8 cellular contexts compared by ENCODE assay signal in the genomic region with DNA sequence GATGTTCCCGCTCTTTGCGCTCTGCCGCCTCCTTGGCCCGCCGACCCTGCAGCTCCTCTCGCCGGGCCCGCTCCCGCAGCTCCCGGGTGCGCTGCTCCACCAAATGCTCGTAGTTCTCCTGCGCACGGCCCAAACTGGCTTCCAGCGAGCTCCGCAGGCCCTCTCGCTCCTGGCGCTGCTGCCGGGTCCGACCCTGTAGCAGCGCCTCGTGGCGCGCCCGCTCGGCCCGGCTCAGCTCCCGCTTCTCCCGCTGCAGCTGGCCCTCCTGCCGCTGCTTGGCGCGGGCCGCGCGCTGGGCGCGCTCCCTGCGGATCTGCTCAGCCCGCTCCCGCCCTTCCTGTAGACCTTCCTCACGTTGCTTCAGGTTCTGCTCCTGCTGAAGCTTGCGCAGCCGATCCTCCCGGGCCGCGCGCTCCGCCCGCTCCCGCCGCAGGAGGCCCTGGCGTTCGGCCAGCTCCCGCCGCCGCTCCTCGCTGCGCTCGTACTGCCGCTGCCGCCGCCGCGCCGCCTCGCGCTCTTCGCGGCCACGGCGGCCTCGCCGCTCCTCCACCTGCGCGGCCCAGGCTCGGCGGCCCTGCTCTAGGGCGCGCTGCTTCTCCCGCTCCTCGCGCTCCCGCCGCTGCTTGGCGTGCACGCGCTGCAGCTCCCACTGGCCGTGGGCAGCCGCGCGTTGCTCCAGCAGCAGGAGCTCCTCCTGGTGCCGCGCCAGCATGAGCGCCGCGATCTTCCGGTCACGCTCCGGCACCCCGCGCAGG. TPM values are rescaled to one million over a fixed set of nuclear protein-coding genes. Genes with fewer than 3 reads are reported as not detected.
DNase-seq lines count a peak whose midpoint lies in the region; ATAC-seq and TF ChIP-seq lines count a peak whose summit lies in the region.

No MANE protein-coding gene starts in this region.

- H3K4me3 ChIP-seq in epithelial cell of esophagus (ENCODE audit: low read length) (peak overlapping the region; percentile 7), ovary (peak overlapping the region; percentile 33)

- H3K4me1 ChIP-seq in ovary (ENCODE audit: insufficient read depth): peaks cover 14% of the 10 kb centered on the region

- peaks cover 8% of the 10 kb centered on the region for H3K4me1 Mint-ChIP-seq in Calu3 (ENCODE audit: low read depth, unreplicated experiment)

- ATAC-seq in HG02642 (IDR thresholded peaks at IDR 0.05; ENCODE audit: poor library complexity, unreplicated experiment) (no peak), GM18909 (IDR thresholded peaks at IDR 0.05; ENCODE audit: poor library complexity, unreplicated experiment) (no peak), GM21786 (IDR thresholded peaks at IDR 0.05; ENCODE audit: unreplicated experiment) (no peak)

- TF ChIP-seq POLR2A in ovary (IDR thresholded peaks at IDR 0.05): no peak

- intact Hi-C loops in Calu3 (cut with micrococcal nuclease; ENCODE audit: unreplicated experiment) (loop anchor here (10.0 kb wide), 1 partner anchor 97 kb away; no protein-coding TSS in a partner anchor), ovary (cut with DNase I) (loop anchor here in 2 of 4 donors (5.0 to 10.0 kb wide), 2 partner anchors 327 to 330 kb away; no protein-coding TSS in a partner anchor)

- H3K9me3 ChIP-seq in ovary: no peaks in the 10 kb centered on the region

- no peak for TF ChIP-seq EP300 in ovary (IDR thresholded peaks at IDR 0.05)

- no TSS peak for BruUV-seq in Calu3 (replicated peaks; lab: Mats Ljungman, UMichigan)

- DNase-seq in Calu3 (peak; percentile 66), NCI-H226 (peak; percentile 10), epithelial cell of esophagus (ENCODE audit: low read depth) (peak; percentile 66), ovary (peak; percentile 30 to 63 (median 45)), NCI-H524 treated with DMSO at 0.1 percent for 48 hours (lab: John Stamatoyannopoulos, UW) (no peak)

- no peaks in the 10 kb centered on the region for H3K9me3 Mint-ChIP-seq in Calu3 (ENCODE audit: low read depth, unreplicated experiment)

- H3K27ac ChIP-seq in ovary: no peak overlapping the region

- no peak overlapping the region for H3K27ac Mint-ChIP-seq in Calu3 (ENCODE audit: unreplicated experiment)

- peaks cover 3% of the 10 kb centered on the region for H3K27me3 ChIP-seq in ovary

- H3K36me3 Mint-ChIP-seq in Calu3 (ENCODE audit: insufficient read depth, unreplicated experiment): peaks cover 22% of the 10 kb centered on the region

- CTCF ChIA-PET in Calu3 (lab: Charles Lee): interaction anchor here (1.0 to 1.6 kb wide), 2 partner anchors 16 to 37 kb away, joined by 3 to 4 read pairs; no protein-coding TSS in a partner anchor

- H3K4me3 Mint-ChIP-seq in Calu3 (ENCODE audit: low read depth, unreplicated experiment): peak overlapping the region; percentile 69

- TF ChIP-seq CTCF in Calu3 (IDR thresholded peaks at IDR 0.05; ENCODE audit: unreplicated experiment) (no peak), epithelial cell of esophagus (IDR thresholded peaks at IDR 0.05; ENCODE audit: insufficient read depth, low read depth, low read length, missing control alignments) (no peak), ovary (IDR thresholded peaks at IDR 0.05) (no peak)

- H3K36me3 ChIP-seq in ovary: no peaks in the 10 kb centered on the region

- WGBS in ovary, 3 donors: 1 to 3% (median 2%) methylated on average over 38 to 101 of the region's 101 CpGs

- peaks cover 88% of the 10 kb centered on the region for H3K27me3 Mint-ChIP-seq in Calu3 (ENCODE audit: unreplicated experiment)

RNA-seq across cellular contexts. Expression of a gene that starts 2.6 kb away (rescaled TPM):
- total RNA-seq in Calu3 (2022) (not detected in 2 replicates), ovary (not detected)
- under 1 TPM in 1 of 2 donors, not detected in 1; 0.04 TPM for polyA plus RNA-seq in ovary

RNA-seq across cellular contexts. Expression of a gene that starts 39.3 kb away (rescaled TPM):
- total RNA-seq in Calu3 (2022): 44.7 and 45.5 TPM in 2 replicates
- 10 to 100 TPM; 18.0 to 35.3 (median 29.9) TPM for total RNA-seq in ovary
- polyA plus RNA-seq in ovary: 10 to 100 TPM; 12.6 to 20.3 TPM
